In the genomic region with DNA sequence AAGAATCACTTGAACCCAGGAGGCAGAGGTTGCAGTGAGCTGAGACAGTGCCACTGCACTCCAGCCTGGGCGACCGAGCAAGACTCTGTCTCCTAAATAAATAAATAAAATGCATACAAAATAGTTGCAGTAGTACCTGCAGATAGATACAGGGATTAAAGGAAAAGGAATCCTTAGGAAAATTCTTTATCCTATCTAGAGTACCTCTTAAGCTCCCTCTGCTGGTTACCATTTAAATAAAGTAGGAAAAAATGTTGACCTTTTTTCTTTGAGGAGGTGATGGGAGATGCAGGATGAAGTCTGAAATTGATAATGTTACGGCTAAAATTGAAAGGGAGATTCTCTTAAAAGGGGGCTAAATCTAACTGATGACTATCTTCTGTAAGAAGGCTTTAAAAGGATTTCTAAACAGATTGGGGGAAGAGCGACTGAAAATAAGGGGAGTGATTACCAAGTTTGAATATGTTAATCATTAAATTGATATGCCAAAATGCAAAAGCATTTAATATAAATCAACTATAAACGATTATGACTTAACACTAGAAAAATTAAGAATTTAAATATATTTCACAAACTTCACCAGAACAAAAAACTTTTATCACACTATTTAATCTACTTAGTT, we compare ENCODE assay signal across 8 cellular contexts. TPM values are rescaled to one million over a fixed set of nuclear protein-coding genes. Genes with fewer than 3 reads are reported as not detected.
DNase-seq lines count a peak whose midpoint lies in the region; ATAC-seq and TF ChIP-seq lines count a peak whose summit lies in the region.

No MANE protein-coding gene starts in this region.

- TF ChIP-seq EP300 in upper lobe of left lung (IDR thresholded peaks at IDR 0.05) = no peak

- ATAC-seq in sciatic nerve (no peak), GM18870 (IDR thresholded peaks at IDR 0.05; ENCODE audit: unreplicated experiment) (no peak), upper lobe of left lung (ENCODE audit: low FRiP score in 2 of 2) (no peak)

- no peak for TF ChIP-seq POLR2A in upper lobe of left lung (IDR thresholded peaks at IDR 0.05)

- H3K27ac ChIP-seq in liver (ENCODE audit: low read depth in 1 of 2, low read length in 2 of 2) = no peak overlapping the region
- H3K27ac ChIP-seq in upper lobe of left lung = no peak overlapping the region

- H3K4me1 ChIP-seq in adipocyte (ENCODE audit: control insufficient read depth, insufficient read depth, low read length) (no peaks in the 10 kb centered on the region), liver (ENCODE audit: control insufficient read depth in 4 of 4, insufficient read depth in 4 of 4, low read length in 3 of 4) (no peaks in the 10 kb centered on the region), upper lobe of left lung (no peaks in the 10 kb centered on the region)

- H3K9ac ChIP-seq in adipocyte (ENCODE audit: low read length) (no peak overlapping the region), liver (ENCODE audit: low read depth in 1 of 2, low read length in 2 of 2) (no peak overlapping the region)

- DNase-seq in DMS114 treated with DMSO at 0.1 percent for 48 hours (lab: John Stamatoyannopoulos, UW; ENCODE audit: unreplicated experiment) (peak; percentile 54), M059J (ENCODE audit: low read depth) (peak; percentile 40), adipocyte (ENCODE audit: low read depth) (peak; percentile 70), medulla oblongata (ENCODE audit: extremely low spot score) (no peak), sciatic nerve (ENCODE audit: low spot score) (no peak), upper lobe of left lung (no peak)

- TF ChIP-seq RAD21 in liver (IDR thresholded peaks at IDR 0.05) = peak; percentile 57 to 69

- 80% methylated on average over 5 of the region's 5 CpGs for WGBS in liver
- 77 to 78% methylated on average over 5 of the region's 5 CpGs for WGBS in upper lobe of left lung, 2 donors

- H3K4me3 ChIP-seq in adipocyte (ENCODE audit: low read length) (no peak overlapping the region), liver (ENCODE audit: low read depth in 1 of 3, low read length in 3 of 3) (no peak overlapping the region), upper lobe of left lung (no peak overlapping the region)

- intact Hi-C loops in sciatic nerve (cut with DNase I) = no loop called here

- TF ChIP-seq CTCF in liver (IDR thresholded peaks at IDR 0.05; ENCODE audit: low read depth, low read length, missing input control) (peak; percentile 19), upper lobe of left lung (IDR thresholded peaks at IDR 0.05) (peak in 2 of 6 experiments; percentile 13 to 20)

- H3K36me3 ChIP-seq in adipocyte (ENCODE audit: control insufficient read depth, insufficient read depth, low read length, severe bottlenecking) (peaks cover 3% of the 10 kb centered on the region), liver (ENCODE audit: control insufficient read depth in 4 of 4, insufficient read depth in 3 of 4, low read depth in 1 of 4, low read length in 3 of 4) (peaks cover 0 to 6% (median 3%) of the 10 kb centered on the region in 4 donors), upper lobe of left lung (no peaks in the 10 kb centered on the region)

- H3K27me3 ChIP-seq in adipocyte (replicated peaks; ENCODE audit: control insufficient read depth, insufficient read depth, low read length) = no peaks in the 10 kb centered on the region
- H3K27me3 ChIP-seq in liver (ENCODE audit: control insufficient read depth in 4 of 4, insufficient read depth in 4 of 4, low read length in 3 of 4) = no peaks in the 10 kb centered on the region
- H3K27me3 ChIP-seq in upper lobe of left lung = no peaks in the 10 kb centered on the region

- H3K9me3 ChIP-seq in adipocyte (ENCODE audit: control insufficient read depth, low read length) (peaks cover 4% of the 10 kb centered on the region), liver (ENCODE audit: control insufficient read depth in 4 of 4, low read length in 3 of 4) (no peaks in the 10 kb centered on the region), upper lobe of left lung (no peaks in the 10 kb centered on the region)

TF ChIP-seq in liver, 16 proteins besides CTCF, POLR2A, EP300 and RAD21:
- no peak for TF ChIP-seq SP1 (IDR thresholded peaks at IDR 0.05)

RNA-seq across cellular contexts. Expression of a gene that starts 29.4 kb away (rescaled TPM):
- 19.7 and 21.6 TPM in 2 replicates for total RNA-seq in M059J (2014; rRNA removed; shearing (Covaris generic))
- total RNA-seq in liver (1 to 10 TPM; 4.4 to 6.2 TPM), sciatic nerve (9.5 TPM), upper lobe of left lung (1 to 10 TPM; 4.2 to 9.5 (median 6.2) TPM)
- polyA plus RNA-seq in liver = 10 to 100 TPM in 1 of 2 donors, 1 to 10 TPM in 1; 4.1 to 12.9 TPM

RNA-seq across cellular contexts. Expression of a gene that starts 53.4 kb away (rescaled TPM):
- total RNA-seq in M059J (2014; rRNA removed; shearing (Covaris generic)) = 0.32 TPM in 1 of 2 replicates, not detected in the other
- 1 to 10 TPM in 1 of 2 donors, under 1 TPM in 1; 0.33 to 1.1 TPM for total RNA-seq in liver
- under 1 TPM; 0.01 to 0.13 TPM for polyA plus RNA-seq in liver
- 2.0 TPM for total RNA-seq in sciatic nerve
- total RNA-seq in upper lobe of left lung = 1 to 10 TPM in 3 of 6 donors, under 1 TPM in 3; 0.11 to 4.2 (median 1.1) TPM

Comparison
In these comparisons a context has a peak if more than half of its experiments do, and no peak if none do; other contexts are left out.
1. DNase-seq: peak in DMS114 treated with DMSO at 0.1 percent for 48 hours (single experiment), M059J (single experiment) and adipocyte (single experiment); none in medulla oblongata (single experiment), sciatic nerve (single experiment) and upper lobe of left lung (0 of 2).